ENCODE assay signal across 9 cellular contexts in genomic region chr3:61877359-61877770, GRCh38.
DNase-seq lines count a peak whose midpoint lies in the region; ATAC-seq, FAIRE-seq and TF ChIP-seq lines count a peak whose summit lies in the region.
"Had no signal": no experiment of that assay in that cellular context is flagged by ENCODE, and none has a peak within 500 bp of the region (broad histone marks: within the 10 kb centered on the region; RNA-seq: fewer than 3 reads in every experiment).

No MANE protein-coding gene starts in this region.

- peak; percentile 85 for ATAC-seq in HG02885 (IDR thresholded peaks at IDR 0.05; ENCODE audit: poor library complexity, unreplicated experiment)
- no peak for ATAC-seq in activated T-cell treated with anti-CD3 and anti-CD28 coated beads, Interleukin-2, amount 50 U/mL, for 4 hours

- no peaks in the 10 kb centered on the region for H3K27me3 ChIP-seq in osteoblast (ENCODE audit: insufficient read depth, low read length)

- no peaks in the 10 kb centered on the region for H3K9me3 Mint-ChIP-seq in T-helper 2 cell treated with Interferon-gamma antibody and Interleukin-4, amounts not matched to agents 5 μg/mL and 100 μg/mL, for 36 hours
- no peaks in the 10 kb centered on the region for H3K9me3 Mint-ChIP-seq in activated T-cell treated with anti-CD3 and anti-CD28 coated beads, Interleukin-2, amount 50 U/mL, for 4 hours

- no peak overlapping the region for H3K27ac Mint-ChIP-seq in T-helper 2 cell treated with Interferon-gamma antibody and Interleukin-4, amounts not matched to agents 5 μg/mL and 100 μg/mL, for 36 hours

- H3K4me2 ChIP-seq in osteoblast (ENCODE audit: insufficient read depth, low read length), result peak overlapping the region; percentile 13

- intact Hi-C loops in posterior cingulate gyrus (cut with DNase I), result no loop called here

- H3K4me1 Mint-ChIP-seq in T-helper 2 cell treated with Interferon-gamma antibody and Interleukin-4, amounts not matched to agents 5 μg/mL and 100 μg/mL, for 36 hours (ENCODE audit: low read depth), result no peaks in the 10 kb centered on the region
- H3K4me1 Mint-ChIP-seq in activated T-cell treated with anti-CD3 and anti-CD28 coated beads, Interleukin-2, amount 50 U/mL, for 4 hours (ENCODE audit: low read depth), result no peaks in the 10 kb centered on the region

- no peak overlapping the region for H3K27ac ChIP-seq in osteoblast (ENCODE audit: low read depth, low read length)

- no peak for TF ChIP-seq CTCF in osteoblast (IDR thresholded peaks at IDR 0.05; ENCODE audit: extremely low read depth, low read depth, low read length)

- H3K36me3 Mint-ChIP-seq in T-helper 2 cell treated with Interferon-gamma antibody and Interleukin-4, amounts not matched to agents 5 μg/mL and 100 μg/mL, for 36 hours (ENCODE audit: low read depth), result no peaks in the 10 kb centered on the region
- H3K36me3 Mint-ChIP-seq in activated T-cell treated with anti-CD3 and anti-CD28 coated beads, Interleukin-2, amount 50 U/mL, for 4 hours (ENCODE audit: insufficient read depth), result no peaks in the 10 kb centered on the region

- no peak overlapping the region for H3K4me3 ChIP-seq in osteoblast (ENCODE audit: insufficient read depth, low read length)

- no peaks in the 10 kb centered on the region for H3K9me3 ChIP-seq in osteoblast (ENCODE audit: low read depth, low read length)

- H3K36me3 ChIP-seq in osteoblast (ENCODE audit: insufficient read depth, low read length), result no peaks in the 10 kb centered on the region

- peaks cover 14% of the 10 kb centered on the region for H4K20me1 ChIP-seq in osteoblast (ENCODE audit: insufficient read depth, low read length)

- FAIRE-seq in RCC 7860 (lab: Jason Lieb, UNC), result peak; percentile 86
- FAIRE-seq: A204.1 had no signal

- no peaks in the 10 kb centered on the region for H3K27me3 Mint-ChIP-seq in T-helper 2 cell treated with Interferon-gamma antibody and Interleukin-4, amounts not matched to agents 5 μg/mL and 100 μg/mL, for 36 hours (ENCODE audit: low read depth)
- H3K27me3 Mint-ChIP-seq in activated T-cell treated with anti-CD3 and anti-CD28 coated beads, Interleukin-2, amount 50 U/mL, for 4 hours (ENCODE audit: low read depth), result no peaks in the 10 kb centered on the region

- peaks cover 8% of the 10 kb centered on the region for H3K4me1 ChIP-seq in osteoblast (ENCODE audit: insufficient read depth, low read length)

- H3K4me3 Mint-ChIP-seq in T-helper 2 cell treated with Interferon-gamma antibody and Interleukin-4, amounts not matched to agents 5 μg/mL and 100 μg/mL, for 36 hours, result no peak overlapping the region
- H3K4me3 Mint-ChIP-seq in activated T-cell treated with anti-CD3 and anti-CD28 coated beads, Interleukin-2, amount 50 U/mL, for 4 hours, result no peak overlapping the region

- peaks cover 5% of the 10 kb centered on the region for H3K79me2 ChIP-seq in osteoblast (ENCODE audit: insufficient read depth, low read length)

- H2AFZ ChIP-seq in osteoblast (ENCODE audit: low read length), result no peak overlapping the region

- DNase-seq in DMS53 (lab: John Stamatoyannopoulos, UW) (peak; percentile 34), DMS53 treated with DMSO at 0.1 percent for 48 hours (lab: John Stamatoyannopoulos, UW; ENCODE audit: unreplicated experiment) (no peak), RCC 7860 (ENCODE audit: low spot score) (peak; percentile 13), osteoblast (ENCODE audit: insufficient read length, low spot score, missing footprints) (peak; percentile 13), posterior cingulate gyrus (no peak)
- no peak for DNase-seq in T-helper 2 cell treated with Interferon-gamma antibody and Interleukin-4, amounts not matched to agents 5 μg/mL and 100 μg/mL, for 36 hours (ENCODE audit: low spot score)
- DNase-seq in activated T-cell treated with anti-CD3 and anti-CD28 coated beads, Interleukin-2, amount 50 U/mL, for 4 hours, result no peak

Comparison
In these comparisons a context has a peak if more than half of its experiments do, and no peak if none do; other contexts are left out.
1. DNase-seq: peak in DMS53 (single experiment), RCC 7860 (single experiment) and osteoblast (single experiment); none in DMS53 treated with DMSO at 0.1 percent for 48 hours (single experiment), T-helper 2 cell treated with Interferon-gamma antibody and Interleukin-4, amounts not matched to agents 5 μg/mL and 100 μg/mL, for 36 hours (single experiment), activated T-cell treated with anti-CD3 and anti-CD28 coated beads, Interleukin-2, amount 50 U/mL, for 4 hours (single experiment) and posterior cingulate gyrus (0 of 10).